In the genomic region with DNA sequence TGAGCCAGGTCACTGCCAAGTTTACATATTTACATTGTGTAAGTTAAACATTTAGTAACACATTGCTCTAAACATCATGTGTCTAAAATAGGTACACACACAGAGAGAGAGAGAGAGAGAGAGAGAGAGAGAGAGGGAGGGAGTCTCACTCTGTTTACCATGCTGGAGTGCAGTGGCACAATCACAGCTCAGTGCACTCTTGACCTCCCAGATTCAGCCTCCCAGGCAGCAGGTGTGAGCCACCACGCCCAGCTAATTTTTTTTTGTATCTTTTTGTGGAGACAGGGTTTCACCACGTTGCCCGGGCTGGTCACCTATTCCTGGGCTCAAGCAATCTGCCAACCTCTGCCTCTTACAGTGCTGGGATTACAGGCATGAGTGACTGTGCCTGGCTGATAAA, we compare ENCODE assay signal across 22 cellular contexts.
"Had no signal": no experiment of that assay in that cellular context is flagged by ENCODE, and none has a peak within 500 bp of the region (broad histone marks: within the 10 kb centered on the region; RNA-seq: fewer than 3 reads in every experiment).

No MANE protein-coding gene starts in this region.

- H3K27me3 Mint-ChIP-seq: naive B cell had no signal

- H3K9me3 ChIP-seq: heart left ventricle, psoas muscle, right lobe of liver, testis, tibial nerve, upper lobe of right lung, vagina had no signal

- H3K4me3 ChIP-seq: heart left ventricle, lung, psoas muscle, right lobe of liver, testis, tibial nerve, upper lobe of right lung, vagina had no signal

- H3K27ac ChIP-seq: heart left ventricle, psoas muscle, right lobe of liver, testis, tibial nerve, upper lobe of right lung, vagina had no signal

- H3K36me3 ChIP-seq: heart left ventricle, right lobe of liver, tibial nerve, upper lobe of right lung, vagina had no signal

- H3K4me3 Mint-ChIP-seq: endodermal cell; naive B cell; nephron progenitor cell; stimulated activated effector memory CD8-positive, alpha-beta T cell treated with anti-CD3 and anti-CD28 coated beads, Interleukin-12 subunit alpha, Interleukin-12 subunit beta, amount 100 ng/mL, for 72 hours had no signal

- DNase-seq: effector CD4-positive, alpha-beta T cell; endodermal cell; heart left ventricle; hippocampal formation; left colon; left ventricle myocardium superior; mesenchymal stem cell; midbrain; naive B cell; nephron progenitor cell; psoas muscle; retina; right lobe of liver; stimulated activated CD4-positive, alpha-beta T cell treated with anti-CD3 and anti-CD28 coated beads, Interleukin-4, amount 100 ng/mL, for 1 hour; stimulated activated CD8-positive, alpha-beta memory T cell treated with anti-CD3 and anti-CD28 coated beads, Interleukin-4, amount 100 ng/mL, for 48 hours; stimulated activated naive CD8-positive, alpha-beta T cell treated with anti-CD3 and anti-CD28 coated beads, Interleukin-15, Interleukin-2, amounts not matched to agents 100 U/mL and 50 U/mL, for 24 hours; testis; upper lobe of right lung had no signal

- H3K4me1 Mint-ChIP-seq: naive B cell; nephron progenitor cell; stimulated activated effector memory CD8-positive, alpha-beta T cell treated with anti-CD3 and anti-CD28 coated beads, Interleukin-12 subunit alpha, Interleukin-12 subunit beta, amount 100 ng/mL, for 72 hours had no signal

- H3K36me3 Mint-ChIP-seq: stimulated activated effector memory CD8-positive, alpha-beta T cell treated with anti-CD3 and anti-CD28 coated beads, Interleukin-12 subunit alpha, Interleukin-12 subunit beta, amount 100 ng/mL, for 72 hours had no signal

- H3K27ac Mint-ChIP-seq: endodermal cell; nephron progenitor cell; stimulated activated effector memory CD8-positive, alpha-beta T cell treated with anti-CD3 and anti-CD28 coated beads, Interleukin-12 subunit alpha, Interleukin-12 subunit beta, amount 100 ng/mL, for 72 hours had no signal

- H3K4me1 ChIP-seq: psoas muscle, right lobe of liver, testis, upper lobe of right lung had no signal

- H3K27me3 ChIP-seq: heart left ventricle, right lobe of liver, testis, tibial nerve, upper lobe of right lung, vagina had no signal

- ATAC-seq: heart left ventricle; left colon; left ventricle myocardium superior; psoas muscle; right lobe of liver; stimulated activated effector memory CD8-positive, alpha-beta T cell treated with anti-CD3 and anti-CD28 coated beads, Interleukin-12 subunit alpha, Interleukin-12 subunit beta, amount 100 ng/mL, for 72 hours; stimulated activated naive CD8-positive, alpha-beta T cell treated with anti-CD3 and anti-CD28 coated beads, Interleukin-15, Interleukin-2, amounts not matched to agents 100 U/mL and 50 U/mL, for 24 hours; upper lobe of right lung had no signal
